In the genomic region with DNA sequence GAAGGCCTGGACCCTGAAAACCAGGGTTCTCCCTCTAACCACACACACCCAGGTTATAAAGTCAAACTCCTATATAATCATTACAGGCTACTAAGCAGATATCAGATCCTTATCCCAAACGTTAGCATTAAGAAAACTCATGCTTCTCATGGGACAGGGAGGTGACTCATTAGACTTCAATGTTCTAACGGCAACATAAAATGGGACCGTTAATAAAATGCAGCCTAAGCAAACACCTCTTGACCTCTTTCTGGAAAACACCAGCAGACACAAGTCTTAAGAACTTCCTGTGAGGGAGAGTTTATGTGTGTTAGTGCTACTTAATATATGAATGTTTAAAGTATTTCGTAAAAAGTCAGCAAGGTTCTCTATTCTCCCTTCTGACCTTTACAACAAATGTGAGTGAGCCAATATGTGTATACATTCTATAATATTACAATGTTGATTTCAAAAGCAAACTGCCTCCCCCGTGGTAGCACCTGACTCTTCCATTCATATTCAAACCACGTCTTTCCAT, we compare ENCODE assay signal across 8 cellular contexts. TPM values are rescaled to one million over a fixed set of nuclear protein-coding genes. Genes with fewer than 3 reads are reported as not detected.
DNase-seq lines count a peak whose midpoint lies in the region; ATAC-seq and TF ChIP-seq lines count a peak whose summit lies in the region.

No MANE protein-coding gene starts in this region.

- no peak overlapping the region for H3K18ac ChIP-seq in H9 (ENCODE audit: insufficient read length, low read depth, low read length)

- peak overlapping the region; percentile 8 for H3K9ac ChIP-seq in H9 (ENCODE audit: extremely low read depth, insufficient read length, low read length)

- intact Hi-C loops in activated CD4-positive, alpha-beta memory T cell treated with anti-CD3 and anti-CD28 coated beads for 36 hours (cut with micrococcal nuclease) = loop anchor here (1.0 to 5.0 kb wide), 7 partner anchors 9 to 409 kb away; partner anchors contain the start of genes METTL4, NDC80 and SMCHD1
- intact Hi-C loops in left ventricle myocardium superior (cut with micrococcal nuclease) = no loop called here

- no peak for DNase-seq in H9
- no peak for DNase-seq in activated CD4-positive, alpha-beta memory T cell treated with anti-CD3 and anti-CD28 coated beads for 36 hours
- no peak for DNase-seq in left ventricle myocardium superior
- DNase-seq in NCI-H82 (lab: John Stamatoyannopoulos, UW) = no peak
- DNase-seq in NCI-H1436 (lab: John Stamatoyannopoulos, UW) = no peak
- no peak for DNase-seq in epidermal melanocyte (ENCODE audit: insufficient read length, low spot score)

- no peaks in the 10 kb centered on the region for H3K9me3 ChIP-seq in H9 (ENCODE audit: control insufficient read depth, low read depth, low read length)

- peaks cover 4% of the 10 kb centered on the region; the same call in 1 of the 2 replicates for H3K4me1 ChIP-seq in H9 (ENCODE audit: insufficient read depth, low read length)

- H3K4me2 ChIP-seq in H9 (ENCODE audit: insufficient read depth, insufficient read length, low read length) = no peak overlapping the region

- no peak overlapping the region for H2BK12ac ChIP-seq in H9 (ENCODE audit: insufficient read length, low read depth, low read length)

- POLR2A ChIA-PET in activated CD4-positive, alpha-beta memory T cell treated with anti-CD3 and anti-CD28 coated beads for 36 hours (lab: Charles Lee) = interaction anchor here (0.8 to 5.6 kb wide), 4 partner anchors 12 to 48 kb away, joined by 4 to 111 read pairs (median 41); no protein-coding TSS in a partner anchor

- no peak overlapping the region for H3T11ph ChIP-seq in H9 (ENCODE audit: low read length)

- H2BK120ac ChIP-seq in H9 (ENCODE audit: low read depth, low read length, poor library complexity, severe bottlenecking) = no peak overlapping the region

- H2BK5ac ChIP-seq in H9 (ENCODE audit: insufficient read length, low read length) = no peak overlapping the region

- peaks cover 36 to 41% of the 10 kb centered on the region in 2 experiments for H3K4me1 Mint-ChIP-seq in H9
- H3K4me1 Mint-ChIP-seq in activated CD4-positive, alpha-beta memory T cell treated with anti-CD3 and anti-CD28 coated beads for 36 hours (ENCODE audit: low read depth) = peaks cover 84% of the 10 kb centered on the region
- peaks cover 98% of the 10 kb centered on the region for H3K4me1 Mint-ChIP-seq in stimulated activated naive CD8-positive, alpha-beta T cell treated with anti-CD3 and anti-CD28 coated beads, Interleukin-15, Interleukin-2, amounts not matched to agents 100 ng/mL and 50 ng/mL, for 24 hours (ENCODE audit: low read depth)

- peak; percentile 29 for ATAC-seq in left ventricle myocardium superior
- no peak for ATAC-seq in GM21786 (IDR thresholded peaks at IDR 0.05; ENCODE audit: unreplicated experiment)

- H3K9me3 Mint-ChIP-seq in H9 = no peaks in the 10 kb centered on the region
- H3K9me3 Mint-ChIP-seq in activated CD4-positive, alpha-beta memory T cell treated with anti-CD3 and anti-CD28 coated beads for 36 hours = no peaks in the 10 kb centered on the region
- H3K9me3 Mint-ChIP-seq in stimulated activated naive CD8-positive, alpha-beta T cell treated with anti-CD3 and anti-CD28 coated beads, Interleukin-15, Interleukin-2, amounts not matched to agents 100 ng/mL and 50 ng/mL, for 24 hours = no peaks in the 10 kb centered on the region

- H3K23me2 ChIP-seq in H9 (ENCODE audit: insufficient read length, low read depth, low read length, poor library complexity, severe bottlenecking) = no peaks in the 10 kb centered on the region

- no peak overlapping the region for H4K5ac ChIP-seq in H9 (ENCODE audit: insufficient read length, low read depth, low read length)

- H3K79me1 ChIP-seq in H9 (ENCODE audit: insufficient read depth, low read depth, low read length, poor library complexity, severe bottlenecking) = peaks cover 3% of the 10 kb centered on the region

- no peaks in the 10 kb centered on the region for H3K27me3 ChIP-seq in H9 (ENCODE audit: insufficient read depth, low read length)

- peak overlapping the region; percentile 9 to 64 (median 62); a peak in 6 of 7 replicates for H3K27ac Mint-ChIP-seq in H9
- peak overlapping the region; percentile 93 for H3K27ac Mint-ChIP-seq in activated CD4-positive, alpha-beta memory T cell treated with anti-CD3 and anti-CD28 coated beads for 36 hours
- peak overlapping the region; percentile 92 for H3K27ac Mint-ChIP-seq in stimulated activated naive CD8-positive, alpha-beta T cell treated with anti-CD3 and anti-CD28 coated beads, Interleukin-15, Interleukin-2, amounts not matched to agents 100 ng/mL and 50 ng/mL, for 24 hours

- no CpG with 5 or more reads among the region's 6 CpGs for whole genome bisulfite sequencing in H9 (ENCODE audit: extremely low coverage, insufficient read length, low lambda C conversion rate)

- H3K36me3 Mint-ChIP-seq in H9 (ENCODE audit: insufficient read depth in 1 of 3, low read depth in 3 of 3) = peaks cover 2 to 17% (median 3%) of the 10 kb centered on the region in 3 experiments; a peak in 5 of 7 replicates
- peaks cover 38% of the 10 kb centered on the region for H3K36me3 Mint-ChIP-seq in activated CD4-positive, alpha-beta memory T cell treated with anti-CD3 and anti-CD28 coated beads for 36 hours
- peaks cover 7% of the 10 kb centered on the region for H3K36me3 Mint-ChIP-seq in stimulated activated naive CD8-positive, alpha-beta T cell treated with anti-CD3 and anti-CD28 coated beads, Interleukin-15, Interleukin-2, amounts not matched to agents 100 ng/mL and 50 ng/mL, for 24 hours (ENCODE audit: low read depth)

- no peak overlapping the region for H4K91ac ChIP-seq in H9 (ENCODE audit: insufficient read length, low read depth, low read length)

- no peak overlapping the region for H3K23ac ChIP-seq in H9 (ENCODE audit: insufficient read length, low read depth, low read length)

- H4K20me1 ChIP-seq in H9 (ENCODE audit: control insufficient read depth, insufficient read depth, insufficient read length) = peaks cover 4% of the 10 kb centered on the region

- no peak overlapping the region for H3K14ac ChIP-seq in H9 (ENCODE audit: insufficient read depth, low read length)

- H3K27ac ChIP-seq in H9 (ENCODE audit: insufficient read length, low read depth, low read length) = no peak overlapping the region

- TF ChIP-seq CTCF in H9 (conservative IDR thresholded peaks at IDR 0.05) = no peak

- no peak overlapping the region for H4K8ac ChIP-seq in H9 (replicated peaks; ENCODE audit: insufficient read length, low read depth, low read length)

- H2BK20ac ChIP-seq in H9 (ENCODE audit: low read depth, low read length, poor library complexity, severe bottlenecking) = no peak overlapping the region

- no peak overlapping the region for H2AFZ ChIP-seq in H9 (ENCODE audit: low read length)

- no peaks in the 10 kb centered on the region for H3K27me3 Mint-ChIP-seq in H9 (ENCODE audit: low read depth)
- no peaks in the 10 kb centered on the region for H3K27me3 Mint-ChIP-seq in activated CD4-positive, alpha-beta memory T cell treated with anti-CD3 and anti-CD28 coated beads for 36 hours
- no peaks in the 10 kb centered on the region for H3K27me3 Mint-ChIP-seq in stimulated activated naive CD8-positive, alpha-beta T cell treated with anti-CD3 and anti-CD28 coated beads, Interleukin-15, Interleukin-2, amounts not matched to agents 100 ng/mL and 50 ng/mL, for 24 hours

- no peak overlapping the region for H2AK5ac ChIP-seq in H9 (ENCODE audit: insufficient read length, low read length)

- no peak overlapping the region for H2BK15ac ChIP-seq in H9 (ENCODE audit: low read depth, low read length)

- no peak overlapping the region for H3K56ac ChIP-seq in H9 (ENCODE audit: insufficient read length, low read depth, low read length)

- H3K79me2 ChIP-seq in H9 (ENCODE audit: insufficient read depth, low read length) = peaks cover 6% of the 10 kb centered on the region; the same call in 1 of the 2 replicates

- CTCF ChIA-PET in activated CD4-positive, alpha-beta memory T cell treated with anti-CD3 and anti-CD28 coated beads for 36 hours (lab: Charles Lee) = interaction anchor here (0.8 to 3.2 kb wide), 9 partner anchors 10 to 81 kb away, joined by 4 to 27 read pairs (median 8); no protein-coding TSS in a partner anchor

- H3K4ac ChIP-seq in H9 (ENCODE audit: low read depth, low read length) = no peak overlapping the region

- peak overlapping the region in 1 of 2 experiments; percentile 47; a peak in 3 of 5 replicates for H3K4me3 Mint-ChIP-seq in H9
- H3K4me3 Mint-ChIP-seq in activated CD4-positive, alpha-beta memory T cell treated with anti-CD3 and anti-CD28 coated beads for 36 hours = peak overlapping the region; percentile 73
- peak overlapping the region; percentile 72 for H3K4me3 Mint-ChIP-seq in stimulated activated naive CD8-positive, alpha-beta T cell treated with anti-CD3 and anti-CD28 coated beads, Interleukin-15, Interleukin-2, amounts not matched to agents 100 ng/mL and 50 ng/mL, for 24 hours

RNA-seq across cellular contexts. Expression of gene LPIN2, which starts 31.7 kb away (rescaled TPM):
- total RNA-seq in H9 (2021) = 9.2 and 9.9 TPM in 2 replicates
- total RNA-seq in activated CD4-positive, alpha-beta memory T cell treated with anti-CD3 and anti-CD28 coated beads for 36 hours = 100 to 1,000 TPM; 102 to 107 TPM
- 10.6 TPM for total RNA-seq in left ventricle myocardium superior
